Comparison of ENCODE assay signal across 16 cellular contexts in genomic region chr7:117095055-117095454, GRCh38.
A peak's percentile ranks its signal among the peaks of the same experiment; 100 is the strongest.
DNase-seq lines count a peak whose midpoint lies in the region; ATAC-seq, FAIRE-seq and TF ChIP-seq lines count a peak whose summit lies in the region.
"Had no signal": no experiment of that assay in that cellular context is flagged by ENCODE, and none has a peak within 500 bp of the region (broad histone marks: within the 10 kb centered on the region; RNA-seq: fewer than 3 reads in every experiment).

No MANE protein-coding gene starts in this region.

- no peak overlapping the region for H3K4me3 ChIP-seq in right atrium auricular region
- H3K4me3 ChIP-seq in epithelial cell of proximal tubule (ENCODE audit: low read depth, low read length), result no peak overlapping the region
- H3K4me3 ChIP-seq in psoas muscle, result no peak overlapping the region
- H3K4me3 ChIP-seq: BLaER1 had no signal

- peaks cover 6% of the 10 kb centered on the region for H3K4me1 Mint-ChIP-seq in stimulated activated naive CD8-positive, alpha-beta T cell treated with anti-CD3 and anti-CD28 coated beads, Interleukin-15, amount 100 ng/mL, for 72 hours
- H3K4me1 Mint-ChIP-seq: H9 had no signal

- ATAC-seq in left ventricle myocardium superior (peak; percentile 16), psoas muscle (peak; percentile 42 to 77 (median 58))
- no peak for ATAC-seq in stimulated activated naive CD8-positive, alpha-beta T cell treated with anti-CD3 and anti-CD28 coated beads, Interleukin-15, amount 100 ng/mL, for 72 hours

- H3K27me3 Mint-ChIP-seq in stimulated activated naive CD8-positive, alpha-beta T cell treated with anti-CD3 and anti-CD28 coated beads, Interleukin-15, amount 100 ng/mL, for 72 hours, result peaks cover 6% of the 10 kb centered on the region

- no peaks in the 10 kb centered on the region for H3K9me3 Mint-ChIP-seq in stimulated activated naive CD8-positive, alpha-beta T cell treated with anti-CD3 and anti-CD28 coated beads, Interleukin-15, amount 100 ng/mL, for 72 hours
- H3K9me3 Mint-ChIP-seq: CD14-positive monocyte; CD4-positive, alpha-beta memory T cell; H9 had no signal

- no peak overlapping the region for H3K27ac Mint-ChIP-seq in stimulated activated naive CD8-positive, alpha-beta T cell treated with anti-CD3 and anti-CD28 coated beads, Interleukin-15, amount 100 ng/mL, for 72 hours

- DNase-seq in left ventricle myocardium superior (no peak), right atrium auricular region (ENCODE audit: low spot score) (no peak), epithelial cell of proximal tubule (ENCODE audit: low read depth) (peak; percentile 44), psoas muscle (no peak), HTR-8/SVneo (ENCODE audit: insufficient read length, low spot score) (no peak), middle frontal gyrus (ENCODE audit: extremely low spot score, low spot score) (no peak)
- no peak for DNase-seq in stimulated activated naive CD8-positive, alpha-beta T cell treated with anti-CD3 and anti-CD28 coated beads, Interleukin-15, amount 100 ng/mL, for 72 hours
- DNase-seq: 8988T; CD4-positive, alpha-beta memory T cell; DMS153; DMS79; GF-D8; H9 had no signal

- H3K36me3 ChIP-seq in right atrium auricular region (no peaks in the 10 kb centered on the region), psoas muscle (ENCODE audit: insufficient read depth in 1 of 2, low read depth in 1 of 2) (no peaks in the 10 kb centered on the region)
- H3K36me3 ChIP-seq: BLaER1 had no signal

- H3K4me1 ChIP-seq in right atrium auricular region (peaks cover 0 to 20% of the 10 kb centered on the region in 2 donors), psoas muscle (peaks cover 8% of the 10 kb centered on the region)

- H3K9me3 ChIP-seq in right atrium auricular region (no peaks in the 10 kb centered on the region), psoas muscle (no peaks in the 10 kb centered on the region)
- H3K9me3 ChIP-seq: BLaER1 had no signal

- no peak for FAIRE-seq in HTR-8/SVneo (lab: Jason Lieb, UNC)
- FAIRE-seq: H1 had no signal

- intact Hi-C loops in left ventricle myocardium superior (cut with micrococcal nuclease), result no loop called here
- intact Hi-C loops in psoas muscle (cut with DNase I), result no loop called here

- TF ChIP-seq CTCF in right atrium auricular region (IDR thresholded peaks at IDR 0.05) (no peak), epithelial cell of proximal tubule (conservative IDR thresholded peaks at IDR 0.05; ENCODE audit: low read depth, low read length) (no peak), psoas muscle (IDR thresholded peaks at IDR 0.05) (no peak)

- no peak overlapping the region for H3K4me3 Mint-ChIP-seq in stimulated activated naive CD8-positive, alpha-beta T cell treated with anti-CD3 and anti-CD28 coated beads, Interleukin-15, amount 100 ng/mL, for 72 hours
- H3K4me3 Mint-ChIP-seq: CD14-positive monocyte; CD4-positive, alpha-beta memory T cell; H9 had no signal

- H3K27me3 ChIP-seq in right atrium auricular region (no peaks in the 10 kb centered on the region), psoas muscle (ENCODE audit: insufficient read depth in 3 of 3, low read length in 2 of 3) (no peaks in the 10 kb centered on the region)
- H3K27me3 ChIP-seq: BLaER1 had no signal

- WGBS in psoas muscle, 3 donors, result 68 to 88% (median 75%) methylated on average over 5 of the region's 5 CpGs

- H3K27ac ChIP-seq in right atrium auricular region (no peak overlapping the region), psoas muscle (no peak overlapping the region)
- H3K27ac ChIP-seq: BLaER1 had no signal
